Comparison of ENCODE assay signal across 16 cellular contexts in genomic region chr7:129468087-129468486, GRCh38. TPM values are rescaled to one million over a fixed set of nuclear protein-coding genes. Genes with fewer than 3 reads are reported as not detected.
DNase-seq lines count a peak whose midpoint lies in the region; ATAC-seq and TF ChIP-seq lines count a peak whose summit lies in the region.
"Had no signal": no experiment of that assay in that cellular context is flagged by ENCODE, and none has a peak within 500 bp of the region (broad histone marks: within the 10 kb centered on the region; RNA-seq: fewer than 3 reads in every experiment).

No MANE protein-coding gene starts in this region.

- H2AFZ ChIP-seq in GM23338, result no peak overlapping the region

- peaks cover 0 to 7% of the 10 kb centered on the region in 2 donors for H3K36me3 ChIP-seq in gastrocnemius medialis
- H3K36me3 ChIP-seq in GM23338 (ENCODE audit: insufficient read depth), result peaks cover 11% of the 10 kb centered on the region; the same call in 1 of the 2 replicates
- peaks cover 0 to 1% (median 0%) of the 10 kb centered on the region in 4 donors for H3K36me3 ChIP-seq in esophagus muscularis mucosa
- H3K36me3 ChIP-seq: colonic mucosa had no signal

- H3K4me3 Mint-ChIP-seq in GM23338, result no peak overlapping the region
- H3K4me3 Mint-ChIP-seq: activated CD4-positive, alpha-beta T cell treated with anti-CD3 and anti-CD28 coated beads for 36 hours; activated naive CD8-positive, alpha-beta T cell treated with anti-CD3 and anti-CD28 coated beads, Interleukin-2, amount 10 ng/mL, durations not matched to agents 7 days and 5 days; CD14-positive monocyte; T-helper 17 cell had no signal

- peak in 1 of 2 donors; percentile 37 for ATAC-seq in gastrocnemius medialis
- no peak for ATAC-seq in GM23338
- ATAC-seq in GM21381 (IDR thresholded peaks at IDR 0.05; ENCODE audit: unreplicated experiment), result no peak
- no peak for ATAC-seq in HG02678 (IDR thresholded peaks at IDR 0.05; ENCODE audit: unreplicated experiment)
- ATAC-seq: activated CD4-positive, alpha-beta T cell treated with anti-CD3 and anti-CD28 coated beads for 36 hours; T-helper 17 cell had no signal

- no peaks in the 10 kb centered on the region; the same call in 1 of the 2 replicates for H4K20me1 ChIP-seq in GM23338 (replicated peaks; ENCODE audit: insufficient read depth)

- H3K4me1 ChIP-seq in gastrocnemius medialis (peaks cover 38 to 40% of the 10 kb centered on the region in 2 donors), GM23338 (ENCODE audit: insufficient read depth) (peaks cover 15% of the 10 kb centered on the region), esophagus muscularis mucosa (peaks cover 7 to 25% (median 17%) of the 10 kb centered on the region in 4 donors)
- H3K4me1 ChIP-seq: colonic mucosa had no signal

- H3K4me3 ChIP-seq in foreskin fibroblast (ENCODE audit: low read depth in 1 of 2, low read length in 2 of 2) (no peak overlapping the region), gastrocnemius medialis (no peak overlapping the region), GM23338 (no peak overlapping the region), esophagus muscularis mucosa (no peak overlapping the region)
- H3K4me3 ChIP-seq: colonic mucosa had no signal

- H3K9me3 Mint-ChIP-seq in GM23338, result no peaks in the 10 kb centered on the region
- H3K9me3 Mint-ChIP-seq: activated naive CD8-positive, alpha-beta T cell treated with anti-CD3 and anti-CD28 coated beads, Interleukin-2, amount 10 ng/mL, durations not matched to agents 7 days and 5 days; CD14-positive monocyte had no signal

- peak; percentile 67 for DNase-seq in COLO829 (ENCODE audit: low spot score)
- peak; percentile 87 for DNase-seq in amniotic epithelial cell (ENCODE audit: low read depth)
- peak; percentile 42 to 64 for DNase-seq in foreskin fibroblast
- DNase-seq in gastrocnemius medialis, result no peak
- DNase-seq in GM23338 (ENCODE audit: low spot score), result no peak
- no peak for DNase-seq in esophagus muscularis mucosa (ENCODE audit: extremely low spot score)
- DNase-seq: activated CD4-positive, alpha-beta T cell treated with anti-CD3 and anti-CD28 coated beads for 36 hours; activated naive CD8-positive, alpha-beta T cell treated with anti-CD3 and anti-CD28 coated beads, Interleukin-2, amount 10 ng/mL, durations not matched to agents 7 days and 5 days; colonic mucosa; NCI-H82; stimulated activated CD4-positive, alpha-beta T cell treated with anti-CD3 and anti-CD28 coated beads, Interleukin-12 subunit alpha, Interleukin-12 subunit beta, amount 100 ng/mL, for 4 hours; T-helper 17 cell had no signal

- TF ChIP-seq CTCF in foreskin fibroblast (IDR thresholded peaks at IDR 0.05; ENCODE audit: low read depth, low read length) (no peak), gastrocnemius medialis (IDR thresholded peaks at IDR 0.05 in 4 of 5, conservative IDR thresholded peaks at IDR 0.05 in 1 of 5) (no peak), GM23338 (conservative IDR thresholded peaks at IDR 0.05; ENCODE audit: low read depth in 2 of 2) (no peak), esophagus muscularis mucosa (IDR thresholded peaks at IDR 0.05) (no peak)

- no peak for TF ChIP-seq EP300 in esophagus muscularis mucosa (IDR thresholded peaks at IDR 0.05)

- WGBS in esophagus muscularis mucosa, result 64% methylated on average over 1 of the region's 1 CpG

- no peaks in the 10 kb centered on the region for H3F3A ChIP-seq in GM23338 (replicated peaks; ENCODE audit: low read depth)

- in situ Hi-C loops in gastrocnemius medialis (cut with MboI; ENCODE audit: low sequenced_read_pairs in 4 of 4), result loop anchor here in 2 of 4 donors (10.0 to 25.0 kb wide), 2 partner anchors 253 to 256 kb away; no protein-coding TSS in a partner anchor

- no peaks in the 10 kb centered on the region for H3K36me3 Mint-ChIP-seq in GM23338 (ENCODE audit: low read depth)

- H3K27me3 ChIP-seq in gastrocnemius medialis (no peaks in the 10 kb centered on the region), GM23338 (ENCODE audit: insufficient read depth) (no peaks in the 10 kb centered on the region), esophagus muscularis mucosa (no peaks in the 10 kb centered on the region)
- H3K27me3 ChIP-seq: colonic mucosa had no signal

- no peak overlapping the region for H3K27ac Mint-ChIP-seq in GM23338
- H3K27ac Mint-ChIP-seq: activated CD4-positive, alpha-beta T cell treated with anti-CD3 and anti-CD28 coated beads for 36 hours; activated naive CD8-positive, alpha-beta T cell treated with anti-CD3 and anti-CD28 coated beads, Interleukin-2, amount 10 ng/mL, durations not matched to agents 7 days and 5 days; CD14-positive monocyte; T-helper 17 cell had no signal

- no peak overlapping the region for H3K4me2 ChIP-seq in GM23338

- H3K27me3 Mint-ChIP-seq in GM23338 (ENCODE audit: insufficient read depth, low read depth, poor library complexity), result no peaks in the 10 kb centered on the region
- H3K27me3 Mint-ChIP-seq: activated CD4-positive, alpha-beta T cell treated with anti-CD3 and anti-CD28 coated beads for 36 hours; activated naive CD8-positive, alpha-beta T cell treated with anti-CD3 and anti-CD28 coated beads, Interleukin-2, amount 10 ng/mL, durations not matched to agents 7 days and 5 days; T-helper 17 cell had no signal

- intact Hi-C loops in gastrocnemius medialis (cut with DNase I; ENCODE audit: low total_unique reads) (no loop called here), esophagus muscularis mucosa (cut with DNase I) (no loop called here)

- H3K79me2 ChIP-seq in GM23338 (replicated peaks; ENCODE audit: insufficient read depth), result no peaks in the 10 kb centered on the region

- H3K4me1 Mint-ChIP-seq in GM23338, result peaks cover 26% of the 10 kb centered on the region
- H3K4me1 Mint-ChIP-seq: T-helper 17 cell had no signal

- H3K9me3 ChIP-seq in gastrocnemius medialis (no peaks in the 10 kb centered on the region), esophagus muscularis mucosa (no peaks in the 10 kb centered on the region)
- H3K9me3 ChIP-seq: colonic mucosa had no signal

- peak overlapping the region; percentile 6 to 77 (median 71) for H3K27ac ChIP-seq in gastrocnemius medialis
- no peak overlapping the region for H3K27ac ChIP-seq in GM23338 (ENCODE audit: low read depth)
- no peak overlapping the region for H3K27ac ChIP-seq in esophagus muscularis mucosa (replicated peaks in 1 of 4)
- H3K27ac ChIP-seq: colonic mucosa had no signal

- H3K9me2 ChIP-seq in GM23338 (ENCODE audit: insufficient read depth), result no peaks in the 10 kb centered on the region

- TF ChIP-seq POLR2A in gastrocnemius medialis (IDR thresholded peaks at IDR 0.05) (no peak), esophagus muscularis mucosa (IDR thresholded peaks at IDR 0.05; ENCODE audit: low read depth) (no peak)

TF ChIP-seq in GM23338, 12 proteins besides CTCF, POLR2A, EP300 and RAD21:
- TF ChIP-seq CREB1 (CRISPR knock-in tag; IDR thresholded peaks at IDR 0.05; ENCODE audit: low read depth) (no peak), EZH2phosphoT487 (IDR thresholded peaks at IDR 0.05; ENCODE audit: unreplicated experiment) (no peak), JUNB (IDR thresholded peaks at IDR 0.05; ENCODE audit: unreplicated experiment) (no peak), EZH2 (IDR thresholded peaks at IDR 0.05; ENCODE audit: low read depth, unreplicated experiment) (no peak), POLR2AphosphoS5 (IDR thresholded peaks at IDR 0.05; ENCODE audit: low read depth) (no peak), STAT1 (IDR thresholded peaks at IDR 0.05; ENCODE audit: unreplicated experiment) (no peak), REST (IDR thresholded peaks at IDR 0.05; ENCODE audit: unreplicated experiment) (no peak), ZNF114 (CRISPR knock-in tag; IDR thresholded peaks at IDR 0.05) (no peak), ETS1 (IDR thresholded peaks at IDR 0.05) (no peak)

RNA-seq across cellular contexts. Expression of gene STRIP2, which starts 33.9 kb away (rescaled TPM):
- 10 to 100 TPM; 14.3 to 43.9 (median 24.7) TPM for total RNA-seq in gastrocnemius medialis
- total RNA-seq in GM23338 (2014; rRNA removed; shearing (Covaris generic)), result 7.4 and 10.6 TPM in 2 replicates
- 3.8 and 4.7 TPM in 2 replicates for polyA plus RNA-seq in GM23338 (2016; fragmentation: Nextera tagmentation; extraction: Ambion mirVana)
- 1 to 10 TPM; 1.1 to 2.1 (median 1.9) TPM for total RNA-seq in esophagus muscularis mucosa

RNA-seq across cellular contexts. Expression of gene SMKR1, which starts 34.2 kb away (rescaled TPM):
- total RNA-seq in gastrocnemius medialis (not detected), esophagus muscularis mucosa (under 1 TPM in 1 of 4 donors, not detected in 3; 0.33 TPM)
- 0.70 TPM in 1 of 2 replicates, not detected in the other for total RNA-seq in GM23338 (2014; rRNA removed; shearing (Covaris generic))
- 1.7 and 2.1 TPM in 2 replicates for polyA plus RNA-seq in GM23338 (2016; fragmentation: Nextera tagmentation; extraction: Ambion mirVana)
- total RNA-seq: osteocyte had no signal
- polyA plus RNA-seq: CD14-positive monocyte had no signal

Comparison
In these comparisons a context has a peak if more than half of its experiments do, and no peak if none do; other contexts are left out.
1. DNase-seq: peak in COLO829 (single experiment), amniotic epithelial cell (single experiment) and foreskin fibroblast (2 of 2); none in gastrocnemius medialis (0 of 2), GM23338 (single experiment) and esophagus muscularis mucosa (single experiment).
2. H3K27ac ChIP-seq: peak in gastrocnemius medialis (4 of 4); none in GM23338 (single experiment) and esophagus muscularis mucosa (0 of 4).